8 cellular contexts compared by ENCODE assay signal in the genomic region with DNA sequence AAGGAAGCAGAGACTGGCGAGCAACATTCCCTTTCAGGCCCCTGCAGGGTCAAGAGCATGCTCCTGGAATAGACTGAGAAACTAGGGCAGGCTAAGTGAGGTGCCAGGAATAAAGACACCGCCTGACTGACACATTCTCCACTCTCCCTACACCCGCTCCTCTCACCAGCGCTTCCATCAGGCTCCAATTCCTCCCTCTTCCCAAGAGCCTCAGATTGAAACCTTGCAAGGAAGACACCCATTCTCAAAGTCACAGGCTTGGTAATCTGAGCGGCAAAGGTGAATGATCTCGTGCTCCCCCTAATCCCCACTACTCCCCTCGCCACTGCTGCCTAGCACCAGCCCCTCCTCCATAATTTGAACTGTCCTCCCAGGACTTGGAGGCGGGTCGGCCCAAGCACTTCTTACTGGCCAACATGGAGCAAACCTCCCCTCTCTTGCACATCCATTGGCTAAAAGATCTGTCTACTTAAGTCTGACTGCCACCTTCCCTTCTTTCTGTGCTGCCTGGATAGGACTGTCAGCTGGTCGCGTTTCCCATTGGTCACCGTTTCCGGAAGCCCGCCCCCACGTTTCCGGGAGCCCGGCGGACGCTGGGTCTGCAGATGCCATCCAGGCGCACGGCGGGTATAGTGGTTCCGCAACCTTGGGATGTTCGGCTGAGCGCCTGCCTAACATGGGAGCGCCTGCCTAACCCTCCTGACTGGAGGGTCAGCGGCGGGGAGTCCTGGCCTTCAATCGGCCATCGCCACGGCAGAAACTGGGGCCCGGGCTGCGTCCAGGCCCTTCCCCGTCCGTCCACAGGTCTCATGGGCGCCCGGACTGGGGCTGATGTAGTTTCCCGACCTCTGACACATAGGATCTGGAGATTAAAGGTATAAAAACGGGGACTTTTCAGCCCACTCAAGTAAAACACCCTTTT. TPM values are rescaled to one million over a fixed set of nuclear protein-coding genes. Genes with fewer than 3 reads are reported as not detected.
DNase-seq lines count a peak whose midpoint lies in the region; ATAC-seq, FAIRE-seq and TF ChIP-seq lines count a peak whose summit lies in the region.

No MANE protein-coding gene starts in this region.

- H2AFZ ChIP-seq in keratinocyte (ENCODE audit: control insufficient read depth, low read length) = peak overlapping the region; percentile 95

- peak overlapping the region; percentile 39; the same call in 1 of the 2 replicates for H3K4me3 ChIP-seq in HUES6 (ENCODE audit: low read depth, low read length)
- peak overlapping the region; percentile 83 to 86 (median 86) for H3K4me3 ChIP-seq in keratinocyte (ENCODE audit: control insufficient read depth in 2 of 3, extremely low read depth in 1 of 3, insufficient read depth in 2 of 3, low read depth in 1 of 3, low read length in 3 of 3)

- peak overlapping the region; percentile 76 for H3K4me2 ChIP-seq in keratinocyte (ENCODE audit: control insufficient read depth, extremely low read depth, insufficient read depth, low read depth, low read length)

- no peak for ATAC-seq in GM18498 (IDR thresholded peaks at IDR 0.05; ENCODE audit: unreplicated experiment)

- FAIRE-seq in keratinocyte (lab: Jason Lieb, UNC) = no peak

- in situ Hi-C loops in T47D (cut with HindIII; ENCODE audit: low pct_unique_long_range_greater_than_20kb, low sequenced_read_pairs) = no loop called here

- TF ChIP-seq CTCF in keratinocyte (optimal IDR thresholded peaks at IDR 0.05 in 1 of 3, IDR thresholded peaks at IDR 0.05 in 1 of 3, conservative IDR thresholded peaks at IDR 0.05 in 1 of 3; ENCODE audit: extremely low read depth in 1 of 3, insufficient read depth in 2 of 3, low read length in 3 of 3) = no peak

- dilution Hi-C loops in keratinocyte (cut with MboI; ENCODE audit: extremely low pct_ligation_motif_present, low sequenced_read_pairs) = no loop called here

- no peaks in the 10 kb centered on the region for H4K20me1 ChIP-seq in keratinocyte (ENCODE audit: control insufficient read depth, extremely low read depth, insufficient read depth, low read length)

- H3K9me1 ChIP-seq in keratinocyte (ENCODE audit: control insufficient read depth, extremely low read depth, insufficient read depth, low read length) = no peaks in the 10 kb centered on the region

- no peaks in the 10 kb centered on the region for H3K27me3 ChIP-seq in HUES6 (ENCODE audit: control insufficient read depth, insufficient read depth, low read length)
- H3K27me3 ChIP-seq in keratinocyte (ENCODE audit: control insufficient read depth, extremely low read depth, insufficient read depth, low read length) = no peaks in the 10 kb centered on the region

- DNase-seq in COR-L47 (lab: John Stamatoyannopoulos, UW) = peak; percentile 96
- peak; percentile 81 for DNase-seq in RPMI8226
- peak; percentile 92 to 97 for DNase-seq in T47D (ENCODE audit: low read depth in 1 of 2, low spot score in 1 of 2)
- peak; percentile 85 for DNase-seq in keratinocyte (ENCODE audit: low read depth, low spot score)
- DNase-seq in stimulated activated CD4-positive, alpha-beta T cell treated with anti-CD3 and anti-CD28 coated beads, Interleukin-4, amount 100 ng/mL, for 1 hour = peak; percentile 1
- no peak for DNase-seq in SW 1271 (lab: John Stamatoyannopoulos, UW)

- H3K27ac ChIP-seq in HUES6 (ENCODE audit: low read depth, low read length) (no peak overlapping the region), keratinocyte (ENCODE audit: control insufficient read depth, insufficient read depth, low read length) (peak overlapping the region; percentile 26)

- H3K9me3 ChIP-seq in HUES6 (ENCODE audit: control insufficient read depth, insufficient read depth, low read depth, low read length) (peaks cover 50% of the 10 kb centered on the region), keratinocyte (ENCODE audit: control insufficient read depth, low read depth, low read length) (no peaks in the 10 kb centered on the region)

- H3K9ac ChIP-seq in HUES6 (ENCODE audit: low read length) = no peak overlapping the region
- peak overlapping the region; percentile 69 for H3K9ac ChIP-seq in keratinocyte (ENCODE audit: control insufficient read depth, extremely low read depth, insufficient read depth, low read length)

- H3K4me1 ChIP-seq in HUES6 (ENCODE audit: control insufficient read depth, insufficient read depth, low read length) (no peaks in the 10 kb centered on the region), keratinocyte (ENCODE audit: control insufficient read depth, extremely low read depth, insufficient read depth, low read length) (no peaks in the 10 kb centered on the region)

- H3K36me3 ChIP-seq in HUES6 (ENCODE audit: control insufficient read depth, insufficient read depth, low read length) (no peaks in the 10 kb centered on the region), keratinocyte (ENCODE audit: control insufficient read depth in 2 of 2, extremely low read depth in 1 of 2, insufficient read depth in 2 of 2, low read length in 2 of 2) (peaks cover 0 to 2% of the 10 kb centered on the region in 2 experiments)

- peaks cover 4% of the 10 kb centered on the region for H3K79me2 ChIP-seq in keratinocyte (ENCODE audit: control insufficient read depth, insufficient read depth, low read length)

RNA-seq across cellular contexts. Expression of a gene that starts 33.6 kb away (rescaled TPM):
- polyA plus RNA-seq in keratinocyte = 3.1 to 5.9 TPM (median 5.3 TPM) in 3 replicates
- 6.2 TPM for polyA plus RNA-seq in keratinocyte (2011; ENCODE audit: low read depth)
- 2.0 and 4.2 TPM in 2 replicates for polyA plus RNA-seq in keratinocyte (2011; cell fraction: cytosol; rRNA removed)
- polyA plus RNA-seq in keratinocyte (2011; cell fraction: nucleus; rRNA removed) = 7.6 and 9.4 TPM in 2 replicates
- 2.1 and 5.3 TPM in 2 replicates for polyA plus RNA-seq in keratinocyte (2012; ENCODE audit: low replicate concordance)
- 2.3 to 8.1 TPM (median 3.5 TPM) in 3 replicates for polyA minus RNA-seq in keratinocyte
- polyA minus RNA-seq in keratinocyte (2011; cell fraction: cytosol; rRNA and poly(A)+ RNA removed) = 1.5 TPM
- 4.6 and 5.5 TPM in 2 replicates for polyA minus RNA-seq in keratinocyte (2011; cell fraction: nucleus; rRNA and poly(A)+ RNA removed)

RNA-seq across cellular contexts. Expression of a gene that starts 41.2 kb away (rescaled TPM):
- 11.9 to 14.6 TPM (median 12.5 TPM) in 3 replicates for polyA plus RNA-seq in keratinocyte
- 2.6 TPM for polyA plus RNA-seq in keratinocyte (2011; ENCODE audit: low read depth)
- polyA plus RNA-seq in keratinocyte (2011; cell fraction: cytosol; rRNA removed) = 7.4 and 12.3 TPM in 2 replicates
- polyA plus RNA-seq in keratinocyte (2011; cell fraction: nucleus; rRNA removed) = 21.1 and 23.2 TPM in 2 replicates
- 4.0 and 5.0 TPM in 2 replicates for polyA plus RNA-seq in keratinocyte (2012; ENCODE audit: low replicate concordance)
- 5.9 to 28.5 TPM (median 16.7 TPM) in 3 replicates for polyA minus RNA-seq in keratinocyte
- polyA minus RNA-seq in keratinocyte (2011; cell fraction: cytosol; rRNA and poly(A)+ RNA removed) = 13.8 TPM
- polyA minus RNA-seq in keratinocyte (2011; cell fraction: nucleus; rRNA and poly(A)+ RNA removed) = 12.8 and 22.9 TPM in 2 replicates

Comparison
In these comparisons a context has a peak if more than half of its experiments do, and no peak if none do; other contexts are left out.
1. DNase-seq: peak in COR-L47 (single experiment), RPMI8226 (single experiment), T47D (2 of 2), keratinocyte (single experiment) and stimulated activated CD4-positive, alpha-beta T cell treated with anti-CD3 and anti-CD28 coated beads, Interleukin-4, amount 100 ng/mL, for 1 hour (single experiment); none in SW 1271 (0 of 2).